16 cellular contexts compared by ENCODE assay signal in genomic region chr6:2432258-2432657, GRCh38.
A peak's percentile ranks its signal among the peaks of the same experiment; 100 is the strongest.
DNase-seq lines count a peak whose midpoint lies in the region; ATAC-seq and TF ChIP-seq lines count a peak whose summit lies in the region.
"Had no signal": no experiment of that assay in that cellular context is flagged by ENCODE, and none has a peak within 500 bp of the region (broad histone marks: within the 10 kb centered on the region; RNA-seq: fewer than 3 reads in every experiment).

No MANE protein-coding gene starts in this region.

- in situ Hi-C loops in brain microvascular endothelial cell (cut with HindIII; ENCODE audit: low pct_ligation_motif_present, low sequenced_read_pairs) = no loop called here

- no peak for TF ChIP-seq CTCF in AG04450 (IDR thresholded peaks at IDR 0.05; ENCODE audit: low read depth, low read length)
- TF ChIP-seq CTCF in brain microvascular endothelial cell (IDR thresholded peaks at IDR 0.05; ENCODE audit: low read depth, low read length, missing control alignments) = no peak
- no peak for TF ChIP-seq CTCF in kidney epithelial cell (IDR thresholded peaks at IDR 0.05; ENCODE audit: insufficient read depth, low read length, poor library complexity, severe bottlenecking)
- no peak for TF ChIP-seq CTCF in BE2C (IDR thresholded peaks at IDR 0.05; ENCODE audit: low read depth, low read length)
- no peak for TF ChIP-seq CTCF in colonic mucosa (IDR thresholded peaks at IDR 0.05)

- no peaks in the 10 kb centered on the region; the same call in 1 of the 2 replicates for H3K9me3 ChIP-seq in AG04450 (ENCODE audit: control insufficient read depth, insufficient read depth, low read length)
- H3K9me3 ChIP-seq in BE2C = no peaks in the 10 kb centered on the region
- no peaks in the 10 kb centered on the region for H3K9me3 ChIP-seq in colonic mucosa
- H3K9me3 ChIP-seq: neutrophil had no signal

- H3K9ac ChIP-seq in colonic mucosa (ENCODE audit: low read depth in 2 of 2, low read length in 2 of 2) = no peak overlapping the region

- DNase-seq in AG04450 (ENCODE audit: low read depth, low spot score) (peak; percentile 78), HS-5 (ENCODE audit: low read depth) (peak; percentile 79), brain microvascular endothelial cell (peak; percentile 91), kidney epithelial cell (ENCODE audit: low read depth) (peak; percentile 95), BE2C (no peak), colonic mucosa (no peak)
- no peak for DNase-seq in activated CD4-positive, alpha-beta T cell treated with anti-CD3 and anti-CD28 coated beads, Interleukin-2, amount 50 U/mL, for 1 hour
- DNase-seq: activated CD8-positive, alpha-beta memory T cell treated with anti-CD3 and anti-CD28 coated beads for 24 hours; activated naive CD8-positive, alpha-beta T cell treated with anti-CD3 and anti-CD28 coated beads, Interleukin-2, amount 10 ng/mL, durations not matched to agents 7 days and 5 days; C1 segment of cervical spinal cord; NCI-H1092 treated with DMSO at 0.1 percent for 48 hours; NCI-H82; stimulated activated CD4-positive, alpha-beta T cell treated with anti-CD3 and anti-CD28 coated beads, Interleukin-2, amount 100 ng/mL, for 24 hours; T-cell had no signal

- ATAC-seq in HG03571 (IDR thresholded peaks at IDR 0.05; ENCODE audit: unreplicated experiment) = no peak
- ATAC-seq: T-cell had no signal

- H3K36me3 ChIP-seq in brain microvascular endothelial cell (replicated peaks) (no peaks in the 10 kb centered on the region), kidney epithelial cell (ENCODE audit: control insufficient read depth, insufficient read depth, low read length) (no peaks in the 10 kb centered on the region), BE2C (no peaks in the 10 kb centered on the region), colonic mucosa (no peaks in the 10 kb centered on the region)
- H3K36me3 ChIP-seq: neutrophil had no signal

- intact Hi-C loops in colonic mucosa (cut with DNase I) = no loop called here

- H3K27ac ChIP-seq in AG04450 (ENCODE audit: low read depth, low read length) (peak overlapping the region; percentile 82), brain microvascular endothelial cell (peak overlapping the region; percentile 50), colonic mucosa (no peak overlapping the region)
- H3K27ac ChIP-seq: neutrophil had no signal

- POLR2A ChIA-PET in AG04450 (lab: Yijun Ruan, JAX) = interaction anchor here (0.6 to 1.4 kb wide), 4 partner anchors 35 to 969 kb away, joined by 3 to 5 read pairs (median 4); no protein-coding TSS in a partner anchor

- CTCF ChIA-PET in AG04450 (lab: Charles Lee) = interaction anchor here (0.9 to 1.5 kb wide), 3 partner anchors 17 to 263 kb away, joined by 4 read pairs; no protein-coding TSS in a partner anchor

- H3K4me1 ChIP-seq in BE2C = no peaks in the 10 kb centered on the region
- no peaks in the 10 kb centered on the region for H3K4me1 ChIP-seq in colonic mucosa

- H3K4me3 ChIP-seq in AG04450 (ENCODE audit: low read depth, low read length) (no peak overlapping the region), brain microvascular endothelial cell (ENCODE audit: low read depth, low read length) (no peak overlapping the region), kidney epithelial cell (ENCODE audit: low read depth, low read length) (no peak overlapping the region), BE2C (ENCODE audit: low read depth, low read length) (no peak overlapping the region), colonic mucosa (no peak overlapping the region)

- H3K27me3 ChIP-seq in AG04450 (ENCODE audit: control insufficient read depth, insufficient read depth, low read length) (no peaks in the 10 kb centered on the region), brain microvascular endothelial cell (replicated peaks) (no peaks in the 10 kb centered on the region), kidney epithelial cell (ENCODE audit: control insufficient read depth, insufficient read depth, low read length) (no peaks in the 10 kb centered on the region), BE2C (no peaks in the 10 kb centered on the region; the same call in 1 of the 2 replicates), colonic mucosa (no peaks in the 10 kb centered on the region)
- H3K27me3 ChIP-seq: neutrophil had no signal

Comparison
In these comparisons a context has a peak if more than half of its experiments do, and no peak if none do; other contexts are left out.
1. DNase-seq: peak in AG04450 (single experiment), HS-5 (single experiment), brain microvascular endothelial cell (single experiment) and kidney epithelial cell (single experiment); none in BE2C (single experiment), colonic mucosa (single experiment) and activated CD4-positive, alpha-beta T cell treated with anti-CD3 and anti-CD28 coated beads, Interleukin-2, amount 50 U/mL, for 1 hour (single experiment).